ENCODE assay signal across 1 cellular context in the genomic region with DNA sequence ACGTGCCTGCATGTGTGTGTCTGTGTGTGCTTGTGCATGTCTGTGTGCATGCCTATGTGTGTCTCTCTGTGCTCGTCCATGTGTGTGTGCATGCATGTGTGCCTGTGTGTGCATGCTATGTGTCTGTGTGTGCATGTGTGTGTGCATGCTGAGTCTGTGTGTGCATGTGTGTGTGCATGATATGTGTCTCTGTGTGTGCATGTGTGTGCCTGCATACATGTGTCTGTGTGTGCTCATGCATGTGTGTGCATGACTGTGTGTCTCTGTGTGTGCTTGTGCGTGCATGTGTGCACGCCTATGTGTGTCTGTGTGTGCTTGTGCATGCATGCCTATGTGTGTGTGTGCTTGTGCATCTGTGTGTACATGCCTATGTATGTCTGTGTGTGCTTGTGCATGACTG.
TF ChIP-seq lines count a peak whose summit lies in the region.

No MANE protein-coding gene starts in this region.

TF ChIP-seq in GM12878, 131 proteins besides CTCF, POLR2A, EP300 and RAD21:
- TF ChIP-seq, protein P1, sequence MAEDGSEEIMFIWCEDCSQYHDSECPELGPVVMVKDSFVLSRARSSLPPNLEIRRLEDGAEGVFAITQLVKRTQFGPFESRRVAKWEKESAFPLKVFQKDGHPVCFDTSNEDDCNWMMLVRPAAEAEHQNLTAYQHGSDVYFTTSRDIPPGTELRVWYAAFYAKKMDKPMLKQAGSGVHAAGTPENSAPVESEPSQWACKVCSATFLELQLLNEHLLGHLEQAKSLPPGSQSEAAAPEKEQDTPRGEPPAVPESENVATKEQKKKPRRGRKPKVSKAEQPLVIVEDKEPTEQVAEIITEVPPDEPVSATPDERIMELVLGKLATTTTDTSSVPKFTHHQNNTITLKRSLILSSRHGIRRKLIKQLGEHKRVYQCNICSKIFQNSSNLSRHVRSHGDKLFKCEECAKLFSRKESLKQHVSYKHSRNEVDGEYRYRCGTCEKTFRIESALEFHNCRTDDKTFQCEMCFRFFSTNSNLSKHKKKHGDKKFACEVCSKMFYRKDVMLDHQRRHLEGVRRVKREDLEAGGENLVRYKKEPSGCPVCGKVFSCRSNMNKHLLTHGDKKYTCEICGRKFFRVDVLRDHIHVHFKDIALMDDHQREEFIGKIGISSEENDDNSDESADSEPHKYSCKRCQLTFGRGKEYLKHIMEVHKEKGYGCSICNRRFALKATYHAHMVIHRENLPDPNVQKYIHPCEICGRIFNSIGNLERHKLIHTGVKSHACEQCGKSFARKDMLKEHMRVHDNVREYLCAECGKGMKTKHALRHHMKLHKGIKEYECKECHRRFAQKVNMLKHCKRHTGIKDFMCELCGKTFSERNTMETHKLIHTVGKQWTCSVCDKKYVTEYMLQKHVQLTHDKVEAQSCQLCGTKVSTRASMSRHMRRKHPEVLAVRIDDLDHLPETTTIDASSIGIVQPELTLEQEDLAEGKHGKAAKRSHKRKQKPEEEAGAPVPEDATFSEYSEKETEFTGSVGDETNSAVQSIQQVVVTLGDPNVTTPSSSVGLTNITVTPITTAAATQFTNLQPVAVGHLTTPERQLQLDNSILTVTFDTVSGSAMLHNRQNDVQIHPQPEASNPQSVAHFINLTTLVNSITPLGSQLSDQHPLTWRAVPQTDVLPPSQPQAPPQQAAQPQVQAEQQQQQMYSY (CRISPR knock-in tag; IDR thresholded peaks at IDR 0.05): no peak
- TF ChIP-seq, protein P2, sequence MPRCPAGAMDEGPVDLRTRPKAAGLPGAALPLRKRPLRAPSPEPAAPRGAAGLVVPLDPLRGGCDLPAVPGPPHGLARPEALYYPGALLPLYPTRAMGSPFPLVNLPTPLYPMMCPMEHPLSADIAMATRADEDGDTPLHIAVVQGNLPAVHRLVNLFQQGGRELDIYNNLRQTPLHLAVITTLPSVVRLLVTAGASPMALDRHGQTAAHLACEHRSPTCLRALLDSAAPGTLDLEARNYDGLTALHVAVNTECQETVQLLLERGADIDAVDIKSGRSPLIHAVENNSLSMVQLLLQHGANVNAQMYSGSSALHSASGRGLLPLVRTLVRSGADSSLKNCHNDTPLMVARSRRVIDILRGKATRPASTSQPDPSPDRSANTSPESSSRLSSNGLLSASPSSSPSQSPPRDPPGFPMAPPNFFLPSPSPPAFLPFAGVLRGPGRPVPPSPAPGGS (IDR thresholded peaks at IDR 0.05; ENCODE audit: borderline replicate concordance, insufficient read depth, low read depth, low read length, poor library complexity, severe bottlenecking): peak; percentile 58
- TF ChIP-seq HCFC1 (IDR thresholded peaks at IDR 0.05; ENCODE audit: low read length): no peak
